Comparison of ENCODE assay signal across 9 cellular contexts in genomic region chr19:51702103-51702753, GRCh38. TPM values are rescaled to one million over a fixed set of nuclear protein-coding genes. Genes with fewer than 3 reads are reported as not detected.
DNase-seq lines count a peak whose midpoint lies in the region; ATAC-seq and TF ChIP-seq lines count a peak whose summit lies in the region.
"Had no signal": no experiment of that assay in that cellular context is flagged by ENCODE, and none has a peak within 500 bp of the region (broad histone marks: within the 10 kb centered on the region; RNA-seq: fewer than 3 reads in every experiment).

No MANE protein-coding gene starts in this region.

- H3K27me3 Mint-ChIP-seq in activated T-helper 2 cell treated with anti-CD3 and anti-CD28 coated beads, Interferon-gamma antibody, Interleukin-2, Interleukin-4, amounts not matched to agents 10 μg/mL and 5 μg/mL and 100 μg/mL, durations not matched to agents 14 hours and 24 hours and 36 hours (ENCODE audit: low read depth): peaks cover 6% of the 10 kb centered on the region

- H3K4me1 ChIP-seq in gastroesophageal sphincter: peaks cover 0 to 43% (median 8%) of the 10 kb centered on the region in 3 donors

- TF ChIP-seq POLR2A in gastroesophageal sphincter (IDR thresholded peaks at IDR 0.05): no peak

- peak; percentile 39 for DNase-seq in NCI-H748 (lab: John Stamatoyannopoulos, UW; ENCODE audit: unreplicated experiment)
- no peak for DNase-seq in NCI-H748 treated with DMSO at 0.1 percent for 48 hours (lab: John Stamatoyannopoulos, UW)
- DNase-seq in activated T-helper 2 cell treated with anti-CD3 and anti-CD28 coated beads, Interferon-gamma antibody, Interleukin-2, Interleukin-4, amounts not matched to agents 10 μg/mL and 5 μg/mL and 100 μg/mL, durations not matched to agents 14 hours and 24 hours and 36 hours (ENCODE audit: low spot score): no peak
- DNase-seq in omental fat pad (ENCODE audit: low spot score): peak; percentile 81
- DNase-seq in NCI-H2227 treated with DMSO at 0.1 percent for 48 hours (lab: John Stamatoyannopoulos, UW): no peak
- no peak for DNase-seq in UCSD-AML1 (lab: John Stamatoyannopoulos, UW; ENCODE audit: unreplicated experiment)

- H3K4me1 Mint-ChIP-seq in activated T-helper 2 cell treated with anti-CD3 and anti-CD28 coated beads, Interferon-gamma antibody, Interleukin-2, Interleukin-4, amounts not matched to agents 10 μg/mL and 5 μg/mL and 100 μg/mL, durations not matched to agents 14 hours and 24 hours and 36 hours (ENCODE audit: low read depth): peaks cover 18% of the 10 kb centered on the region

- intact Hi-C loops in activated T-helper 2 cell treated with anti-CD3 and anti-CD28 coated beads, Interferon-gamma antibody, Interleukin-2, Interleukin-4, amounts not matched to agents 10 μg/mL and 5 μg/mL and 100 μg/mL, durations not matched to agents 14 hours and 24 hours and 36 hours (cut with micrococcal nuclease): no loop called here

- TF ChIP-seq CTCF in gastroesophageal sphincter (IDR thresholded peaks at IDR 0.05) (no peak), omental fat pad (IDR thresholded peaks at IDR 0.05) (no peak)

- no peaks in the 10 kb centered on the region for H3K9me3 Mint-ChIP-seq in activated T-helper 2 cell treated with anti-CD3 and anti-CD28 coated beads, Interferon-gamma antibody, Interleukin-2, Interleukin-4, amounts not matched to agents 10 μg/mL and 5 μg/mL and 100 μg/mL, durations not matched to agents 14 hours and 24 hours and 36 hours

- H3K27ac ChIP-seq in gastroesophageal sphincter: peak overlapping the region; percentile 3 to 92 (median 90)
- H3K27ac ChIP-seq: PC-9 had no signal

- H3K27ac Mint-ChIP-seq in activated T-helper 2 cell treated with anti-CD3 and anti-CD28 coated beads, Interferon-gamma antibody, Interleukin-2, Interleukin-4, amounts not matched to agents 10 μg/mL and 5 μg/mL and 100 μg/mL, durations not matched to agents 14 hours and 24 hours and 36 hours: peak overlapping the region; percentile 14

- peaks cover 21% of the 10 kb centered on the region for H3K36me3 Mint-ChIP-seq in activated T-helper 2 cell treated with anti-CD3 and anti-CD28 coated beads, Interferon-gamma antibody, Interleukin-2, Interleukin-4, amounts not matched to agents 10 μg/mL and 5 μg/mL and 100 μg/mL, durations not matched to agents 14 hours and 24 hours and 36 hours (ENCODE audit: low read depth)

- no peak for TF ChIP-seq EP300 in gastroesophageal sphincter (IDR thresholded peaks at IDR 0.05)

- peaks cover 0 to 68% of the 10 kb centered on the region in 2 donors for H3K36me3 ChIP-seq in gastroesophageal sphincter

- peak overlapping the region in 1 of 2 donors; percentile 56 for H3K4me3 ChIP-seq in gastroesophageal sphincter
- H3K4me3 ChIP-seq: PC-9 had no signal

- ATAC-seq in gastroesophageal sphincter: peak; percentile 47
- peak; percentile 24 for ATAC-seq in omental fat pad (ENCODE audit: low FRiP score)
- ATAC-seq in HG03108 (IDR thresholded peaks at IDR 0.05; ENCODE audit: unreplicated experiment): no peak

- no peaks in the 10 kb centered on the region for H3K27me3 ChIP-seq in gastroesophageal sphincter

- 25 to 29% methylated on average over 13 to 14 of the region's 27 CpGs for WGBS in gastroesophageal sphincter (ENCODE audit: low coverage in 1 of 2), 2 donors

- peak overlapping the region; percentile 89 for H3K4me3 Mint-ChIP-seq in activated T-helper 2 cell treated with anti-CD3 and anti-CD28 coated beads, Interferon-gamma antibody, Interleukin-2, Interleukin-4, amounts not matched to agents 10 μg/mL and 5 μg/mL and 100 μg/mL, durations not matched to agents 14 hours and 24 hours and 36 hours (ENCODE audit: low read depth)

- H3K9me3 ChIP-seq in gastroesophageal sphincter: no peaks in the 10 kb centered on the region

RNA-seq across cellular contexts. Expression of gene SPACA6, which starts 9.1 kb away (rescaled TPM):
- 6.7 and 10.9 TPM in 2 replicates for total RNA-seq in activated T-helper 2 cell treated with anti-CD3 and anti-CD28 coated beads, Interferon-gamma antibody, Interleukin-2, Interleukin-4, amounts not matched to agents 10 μg/mL and 5 μg/mL and 100 μg/mL, durations not matched to agents 14 hours and 24 hours and 36 hours
- 10 to 100 TPM in 3 of 4 donors, 1 to 10 TPM in 1; 6.3 to 29.7 (median 18.3) TPM for total RNA-seq in gastroesophageal sphincter
- total RNA-seq in omental fat pad: 10 to 100 TPM in 3 of 4 donors, 1 to 10 TPM in 1; 6.2 to 14.2 (median 11.4) TPM

RNA-seq across cellular contexts. Expression of gene HAS1, which starts 21.6 kb away (rescaled TPM):
- total RNA-seq in activated T-helper 2 cell treated with anti-CD3 and anti-CD28 coated beads, Interferon-gamma antibody, Interleukin-2, Interleukin-4, amounts not matched to agents 10 μg/mL and 5 μg/mL and 100 μg/mL, durations not matched to agents 14 hours and 24 hours and 36 hours: not detected in 2 replicates
- total RNA-seq in gastroesophageal sphincter: 10 to 100 TPM in 1 of 4 donors, 1 to 10 TPM in 1, under 1 TPM in 1, not detected in 1; 0.23 to 15.2 (median 2.2) TPM
- total RNA-seq in omental fat pad: 100 to 1,000 TPM in 2 of 4 donors, 10 to 100 TPM in 1, 1 to 10 TPM in 1; 1.1 to 534 (median 190) TPM
- total RNA-seq: PC-9 had no signal

RNA-seq across cellular contexts. Expression of gene FPR1, which starts 49.5 kb away (rescaled TPM):
- total RNA-seq in activated T-helper 2 cell treated with anti-CD3 and anti-CD28 coated beads, Interferon-gamma antibody, Interleukin-2, Interleukin-4, amounts not matched to agents 10 μg/mL and 5 μg/mL and 100 μg/mL, durations not matched to agents 14 hours and 24 hours and 36 hours: not detected in 2 replicates
- total RNA-seq in gastroesophageal sphincter: 10 to 100 TPM in 2 of 4 donors, 1 to 10 TPM in 1, under 1 TPM in 1; 0.93 to 19.8 (median 9.2) TPM
- 10 to 100 TPM; 15.0 to 77.5 (median 56.5) TPM for total RNA-seq in omental fat pad
- total RNA-seq: PC-9 had no signal

RNA-seq across cellular contexts. Expression of gene SIGLEC14, which starts 55.6 kb away (rescaled TPM):
- 0.34 TPM in 1 of 2 replicates, not detected in the other for total RNA-seq in activated T-helper 2 cell treated with anti-CD3 and anti-CD28 coated beads, Interferon-gamma antibody, Interleukin-2, Interleukin-4, amounts not matched to agents 10 μg/mL and 5 μg/mL and 100 μg/mL, durations not matched to agents 14 hours and 24 hours and 36 hours
- 1 to 10 TPM in 2 of 4 donors, under 1 TPM in 1, not detected in 1; 0.73 to 8.6 (median 1.4) TPM for total RNA-seq in gastroesophageal sphincter
- 10 to 100 TPM in 2 of 4 donors, 1 to 10 TPM in 1, not detected in 1; 1.9 to 12.6 (median 12.2) TPM for total RNA-seq in omental fat pad
- total RNA-seq: PC-9 had no signal

RNA-seq across cellular contexts. Expression of gene FPR2, which starts 58.8 kb away (rescaled TPM):
- total RNA-seq in activated T-helper 2 cell treated with anti-CD3 and anti-CD28 coated beads, Interferon-gamma antibody, Interleukin-2, Interleukin-4, amounts not matched to agents 10 μg/mL and 5 μg/mL and 100 μg/mL, durations not matched to agents 14 hours and 24 hours and 36 hours: not detected in 2 replicates
- 1 to 10 TPM in 2 of 4 donors, not detected in 2; 1.8 to 2.2 TPM for total RNA-seq in gastroesophageal sphincter
- total RNA-seq in omental fat pad: 10 to 100 TPM in 1 of 4 donors, 1 to 10 TPM in 3; 3.1 to 16.2 (median 7.5) TPM
- total RNA-seq: PC-9 had no signal

Comparison
In these comparisons a context has a peak if more than half of its experiments do, and no peak if none do; other contexts are left out.
1. DNase-seq: peak in NCI-H748 (single experiment) and omental fat pad (single experiment); none in NCI-H748 treated with DMSO at 0.1 percent for 48 hours (single experiment), activated T-helper 2 cell treated with anti-CD3 and anti-CD28 coated beads, Interferon-gamma antibody, Interleukin-2, Interleukin-4, amounts not matched to agents 10 μg/mL and 5 μg/mL and 100 μg/mL, durations not matched to agents 14 hours and 24 hours and 36 hours (single experiment), NCI-H2227 treated with DMSO at 0.1 percent for 48 hours (single experiment) and UCSD-AML1 (single experiment).